8 cellular contexts compared by ENCODE assay signal in the genomic region with DNA sequence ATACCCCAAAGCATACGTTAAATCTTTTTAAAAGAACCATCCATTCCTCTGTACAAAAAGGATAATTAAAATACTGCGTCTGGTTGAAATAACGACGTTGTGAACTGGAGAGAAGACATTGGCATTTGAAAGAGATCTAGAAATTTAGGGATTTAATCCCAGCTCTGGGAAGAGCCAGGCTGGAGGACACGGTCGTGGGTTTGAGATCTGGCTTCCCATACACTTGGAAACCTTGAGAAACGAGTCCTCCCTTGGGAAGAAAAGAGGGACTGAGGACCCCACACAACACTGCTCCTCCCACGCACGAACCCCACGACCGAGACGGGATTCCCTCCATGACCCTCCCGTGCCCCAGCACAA. TPM values are rescaled to one million over a fixed set of nuclear protein-coding genes. Genes with fewer than 3 reads are reported as not detected.
A peak's percentile ranks its signal among the peaks of the same experiment; 100 is the strongest.
DNase-seq lines count a peak whose midpoint lies in the region; ATAC-seq and TF ChIP-seq lines count a peak whose summit lies in the region.

No MANE protein-coding gene starts in this region.

- H3K4me3 Mint-ChIP-seq in Calu3 (ENCODE audit: low read depth, unreplicated experiment): peak overlapping the region; percentile 96

- no peaks in the 10 kb centered on the region for H3K79me2 ChIP-seq in PC-3 (ENCODE audit: low read length)

- peak overlapping the region; percentile 99 for H2AFZ ChIP-seq in PC-3 (ENCODE audit: low read length)

- H3K4me3 ChIP-seq in PC-3 (ENCODE audit: low read length) (peak overlapping the region; percentile 93), esophagus muscularis mucosa (peak overlapping the region; percentile 77 to 94 (median 86)), ovary (peak overlapping the region; percentile 92)

- BruUV-seq in Calu3 (replicated peaks; lab: Mats Ljungman, UMichigan) (no TSS peak), PC-3 (replicated peaks; lab: Mats Ljungman, UMichigan) (no TSS peak)

- ATAC-seq in PC-3: peak; percentile 11
- ATAC-seq in HG03521 (IDR thresholded peaks at IDR 0.05; ENCODE audit: unreplicated experiment): no peak

- H3K4me1 ChIP-seq in PC-3 (ENCODE audit: insufficient read depth, low read length) (0 out of 2 replicates have a peak, but pooled peaks cover 6% of the 10 kb centered on the region), esophagus muscularis mucosa (peaks cover 12 to 30% (median 16%) of the 10 kb centered on the region in 4 donors), ovary (ENCODE audit: insufficient read depth) (peaks cover 2% of the 10 kb centered on the region)

- DNase-seq in Calu3: no peak
- no peak for DNase-seq in PC-3
- no peak for DNase-seq in esophagus muscularis mucosa (ENCODE audit: extremely low spot score)
- no peak for DNase-seq in ovary
- no peak for DNase-seq in NK-92 treated with Interleukin-12 subunit alpha and Interleukin-12 subunit beta, amount 100 ng/mL, for 24 hours (lab: John Stamatoyannopoulos, UW)
- DNase-seq in NCI-H1694 (lab: John Stamatoyannopoulos, UW): no peak
- DNase-seq in cerebellum (ENCODE audit: low spot score): no peak

- peak overlapping the region; percentile 58 for H3K9ac ChIP-seq in PC-3 (ENCODE audit: low read length)

- H3F3A ChIP-seq in PC-3 (ENCODE audit: low read length, unreplicated experiment): no peaks in the 10 kb centered on the region

- H3K9me2 ChIP-seq in PC-3 (replicated peaks; ENCODE audit: low read length): no peaks in the 10 kb centered on the region

- TF ChIP-seq CTCF in Calu3 (IDR thresholded peaks at IDR 0.05; ENCODE audit: unreplicated experiment) (no peak), PC-3 (conservative IDR thresholded peaks at IDR 0.05; ENCODE audit: low read depth, low read length) (no peak), esophagus muscularis mucosa (IDR thresholded peaks at IDR 0.05) (no peak), ovary (IDR thresholded peaks at IDR 0.05) (no peak)

- no peaks in the 10 kb centered on the region for H3K36me3 ChIP-seq in PC-3 (ENCODE audit: low read depth, low read length)
- H3K36me3 ChIP-seq in esophagus muscularis mucosa: no peaks in the 10 kb centered on the region
- H3K36me3 ChIP-seq in ovary: no peaks in the 10 kb centered on the region

- H3K27ac Mint-ChIP-seq in Calu3 (ENCODE audit: unreplicated experiment): no peak overlapping the region

- TF ChIP-seq POLR2A in esophagus muscularis mucosa (IDR thresholded peaks at IDR 0.05; ENCODE audit: low read depth): no peak
- TF ChIP-seq POLR2A in ovary (IDR thresholded peaks at IDR 0.05): no peak

- H3K9me3 ChIP-seq in PC-3 (ENCODE audit: low read length): no peaks in the 10 kb centered on the region
- H3K9me3 ChIP-seq in esophagus muscularis mucosa: no peaks in the 10 kb centered on the region
- no peaks in the 10 kb centered on the region for H3K9me3 ChIP-seq in ovary

- peaks cover 4% of the 10 kb centered on the region for H3K9me3 Mint-ChIP-seq in Calu3 (ENCODE audit: low read depth, unreplicated experiment)

- H3K27ac ChIP-seq in PC-3 (ENCODE audit: low read length) (no peak overlapping the region), esophagus muscularis mucosa (replicated peaks in 1 of 4) (peak overlapping the region; percentile 77 to 82 (median 82)), ovary (peak overlapping the region; percentile 36 to 57)

- intact Hi-C loops in Calu3 (cut with micrococcal nuclease; ENCODE audit: unreplicated experiment) (no loop called here), PC-3 (cut with micrococcal nuclease) (loop anchor here (2.0 kb wide), 1 partner anchor 43 kb away; the partner anchor contains the start of gene ZNF443), esophagus muscularis mucosa (cut with DNase I) (no loop called here), ovary (cut with DNase I) (no loop called here)

- WGBS in esophagus muscularis mucosa: 0% methylated on average over 13 of the region's 13 CpGs
- WGBS in ovary, 3 donors: 0% methylated on average over 13 of the region's 13 CpGs

- H3K36me3 Mint-ChIP-seq in Calu3 (ENCODE audit: insufficient read depth, unreplicated experiment): peaks cover 14% of the 10 kb centered on the region

- H3K27me3 Mint-ChIP-seq in Calu3 (ENCODE audit: unreplicated experiment): no peaks in the 10 kb centered on the region

- TF ChIP-seq EP300 in esophagus muscularis mucosa (IDR thresholded peaks at IDR 0.05): no peak
- TF ChIP-seq EP300 in ovary (IDR thresholded peaks at IDR 0.05): no peak

- H3K4me1 Mint-ChIP-seq in Calu3 (ENCODE audit: low read depth, unreplicated experiment): no peaks in the 10 kb centered on the region

- H3K27me3 ChIP-seq in PC-3 (ENCODE audit: low read length) (no peaks in the 10 kb centered on the region), esophagus muscularis mucosa (no peaks in the 10 kb centered on the region), ovary (no peaks in the 10 kb centered on the region)

- H3K4me2 ChIP-seq in PC-3 (ENCODE audit: low read length): peak overlapping the region; percentile 78

- POLR2A ChIA-PET in PC-3 (lab: Charles Lee; ENCODE audit: unreplicated experiment): interaction anchor here (1.2 kb wide), 1 partner anchor 119 kb away, joined by 6 read pairs; the partner anchor contains the start of gene ZNF442

- CTCF ChIA-PET in Calu3 (lab: Charles Lee) (interaction anchor here (0.6 to 1.3 kb wide), 2 partner anchors 9 to 11 kb away, joined by 4 to 9 read pairs; no protein-coding TSS in a partner anchor), PC-3 (lab: Charles Lee) (no interaction called here)

- no peaks in the 10 kb centered on the region for H4K20me1 ChIP-seq in PC-3 (ENCODE audit: low read length)

RNA-seq across cellular contexts. Expression of gene ZNF709, which starts 0.6 kb away (rescaled TPM):
- total RNA-seq in Calu3 (2022): 1.6 and 1.7 TPM in 2 replicates
- total RNA-seq in PC-3 (2014; rRNA removed): 0.77 and 2.2 TPM in 2 replicates
- total RNA-seq in esophagus muscularis mucosa: 1 to 10 TPM; 1.7 to 2.9 (median 2.3) TPM
- 1 to 10 TPM; 3.9 to 9.7 (median 7.6) TPM for total RNA-seq in ovary
- polyA plus RNA-seq in ovary: 1 to 10 TPM; 2.5 to 3.0 TPM
- total RNA-seq in cerebellum: 20.0 TPM

RNA-seq across cellular contexts. Expression of gene ZNF443, which starts 43.2 kb away (rescaled TPM):
- 7.5 and 8.6 TPM in 2 replicates for total RNA-seq in Calu3 (2022)
- total RNA-seq in PC-3 (2014; rRNA removed): 3.4 and 3.7 TPM in 2 replicates
- 1 to 10 TPM; 3.5 to 5.4 (median 4.8) TPM for total RNA-seq in esophagus muscularis mucosa
- 1 to 10 TPM; 2.1 to 5.7 (median 4.4) TPM for total RNA-seq in ovary
- polyA plus RNA-seq in ovary: 1 to 10 TPM; 2.7 to 3.3 TPM
- 15.1 TPM for total RNA-seq in cerebellum
